In genomic region chr7:17099083-17099973, GRCh38 we compare ENCODE assay signal across 1 cellular context.
TF ChIP-seq lines count a peak whose summit lies in the region.

No MANE protein-coding gene starts in this region.

TF ChIP-seq in HepG2, 621 proteins besides CTCF, POLR2A, EP300 and RAD21 (continued from another document and continues in another):
- peak; percentile 84 for TF ChIP-seq ZBTB37 (CRISPR knock-in tag; IDR thresholded peaks at IDR 0.05)
- TF ChIP-seq ZBTB8A (CRISPR knock-in tag; IDR thresholded peaks at IDR 0.05; ENCODE audit: borderline replicate concordance, low read depth): no peak
- TF ChIP-seq, protein P1, sequence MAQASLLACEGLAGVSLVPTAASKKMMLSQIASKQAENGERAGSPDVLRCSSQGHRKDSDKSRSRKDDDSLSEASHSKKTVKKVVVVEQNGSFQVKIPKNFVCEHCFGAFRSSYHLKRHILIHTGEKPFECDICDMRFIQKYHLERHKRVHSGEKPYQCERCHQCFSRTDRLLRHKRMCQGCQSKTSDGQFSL (CRISPR knock-in tag; IDR thresholded peaks at IDR 0.05): no peak
- no peak for TF ChIP-seq ZNF207 (IDR thresholded peaks at IDR 0.05; ENCODE audit: borderline replicate concordance)
- TF ChIP-seq, protein P2, sequence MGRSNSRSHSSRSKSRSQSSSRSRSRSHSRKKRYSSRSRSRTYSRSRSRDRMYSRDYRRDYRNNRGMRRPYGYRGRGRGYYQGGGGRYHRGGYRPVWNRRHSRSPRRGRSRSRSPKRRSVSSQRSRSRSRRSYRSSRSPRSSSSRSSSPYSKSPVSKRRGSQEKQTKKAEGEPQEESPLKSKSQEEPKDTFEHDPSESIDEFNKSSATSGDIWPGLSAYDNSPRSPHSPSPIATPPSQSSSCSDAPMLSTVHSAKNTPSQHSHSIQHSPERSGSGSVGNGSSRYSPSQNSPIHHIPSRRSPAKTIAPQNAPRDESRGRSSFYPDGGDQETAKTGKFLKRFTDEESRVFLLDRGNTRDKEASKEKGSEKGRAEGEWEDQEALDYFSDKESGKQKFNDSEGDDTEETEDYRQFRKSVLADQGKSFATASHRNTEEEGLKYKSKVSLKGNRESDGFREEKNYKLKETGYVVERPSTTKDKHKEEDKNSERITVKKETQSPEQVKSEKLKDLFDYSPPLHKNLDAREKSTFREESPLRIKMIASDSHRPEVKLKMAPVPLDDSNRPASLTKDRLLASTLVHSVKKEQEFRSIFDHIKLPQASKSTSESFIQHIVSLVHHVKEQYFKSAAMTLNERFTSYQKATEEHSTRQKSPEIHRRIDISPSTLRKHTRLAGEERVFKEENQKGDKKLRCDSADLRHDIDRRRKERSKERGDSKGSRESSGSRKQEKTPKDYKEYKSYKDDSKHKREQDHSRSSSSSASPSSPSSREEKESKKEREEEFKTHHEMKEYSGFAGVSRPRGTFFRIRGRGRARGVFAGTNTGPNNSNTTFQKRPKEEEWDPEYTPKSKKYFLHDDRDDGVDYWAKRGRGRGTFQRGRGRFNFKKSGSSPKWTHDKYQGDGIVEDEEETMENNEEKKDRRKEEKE (IDR thresholded peaks at IDR 0.05): no peak
- no peak for TF ChIP-seq ZBTB42 (CRISPR knock-in tag; IDR thresholded peaks at IDR 0.05)
- peak; percentile 75; the same call in 1 of the 2 replicates for TF ChIP-seq BRCA1 (CRISPR knock-in tag; IDR thresholded peaks at IDR 0.05)
- no peak for TF ChIP-seq ZNF569 (CRISPR knock-in tag; IDR thresholded peaks at IDR 0.05; ENCODE audit: borderline replicate concordance)
- TF ChIP-seq ZNF773 (CRISPR knock-in tag; IDR thresholded peaks at IDR 0.05; ENCODE audit: borderline replicate concordance): no peak
- peak; percentile 62; the same call in 1 of the 2 replicates for TF ChIP-seq ATF7-NPFF (CRISPR knock-in tag; IDR thresholded peaks at IDR 0.05; ENCODE audit: low read depth)
- TF ChIP-seq, protein P3, sequence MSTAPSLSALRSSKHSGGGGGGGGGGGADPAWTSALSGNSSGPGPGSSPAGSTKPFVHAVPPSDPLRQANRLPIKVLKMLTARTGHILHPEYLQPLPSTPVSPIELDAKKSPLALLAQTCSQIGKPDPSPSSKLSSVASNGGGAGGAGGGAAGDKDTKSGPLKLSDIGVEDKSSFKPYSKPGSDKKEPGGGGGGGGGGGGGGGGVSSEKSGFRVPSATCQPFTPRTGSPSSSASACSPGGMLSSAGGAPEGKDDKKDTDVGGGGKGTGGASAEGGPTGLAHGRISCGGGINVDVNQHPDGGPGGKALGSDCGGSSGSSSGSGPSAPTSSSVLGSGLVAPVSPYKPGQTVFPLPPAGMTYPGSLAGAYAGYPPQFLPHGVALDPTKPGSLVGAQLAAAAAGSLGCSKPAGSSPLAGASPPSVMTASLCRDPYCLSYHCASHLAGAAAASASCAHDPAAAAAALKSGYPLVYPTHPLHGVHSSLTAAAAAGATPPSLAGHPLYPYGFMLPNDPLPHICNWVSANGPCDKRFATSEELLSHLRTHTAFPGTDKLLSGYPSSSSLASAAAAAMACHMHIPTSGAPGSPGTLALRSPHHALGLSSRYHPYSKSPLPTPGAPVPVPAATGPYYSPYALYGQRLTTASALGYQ (CRISPR knock-in tag; IDR thresholded peaks at IDR 0.05): peak; percentile 97
- peak; percentile 88 for TF ChIP-seq MYPOP (CRISPR knock-in tag; IDR thresholded peaks at IDR 0.05)
- no peak; the same call in 2 of the 3 replicates for TF ChIP-seq MXI1 (IDR thresholded peaks at IDR 0.05; ENCODE audit: borderline replicate concordance, low read depth, low read length)
- TF ChIP-seq TOE1 (CRISPR knock-in tag; IDR thresholded peaks at IDR 0.05): peak; percentile 85
- TF ChIP-seq AHR (CRISPR knock-in tag; IDR thresholded peaks at IDR 0.05): peak; percentile 82; the same call in 1 of the 2 replicates
- TF ChIP-seq, protein P4, sequence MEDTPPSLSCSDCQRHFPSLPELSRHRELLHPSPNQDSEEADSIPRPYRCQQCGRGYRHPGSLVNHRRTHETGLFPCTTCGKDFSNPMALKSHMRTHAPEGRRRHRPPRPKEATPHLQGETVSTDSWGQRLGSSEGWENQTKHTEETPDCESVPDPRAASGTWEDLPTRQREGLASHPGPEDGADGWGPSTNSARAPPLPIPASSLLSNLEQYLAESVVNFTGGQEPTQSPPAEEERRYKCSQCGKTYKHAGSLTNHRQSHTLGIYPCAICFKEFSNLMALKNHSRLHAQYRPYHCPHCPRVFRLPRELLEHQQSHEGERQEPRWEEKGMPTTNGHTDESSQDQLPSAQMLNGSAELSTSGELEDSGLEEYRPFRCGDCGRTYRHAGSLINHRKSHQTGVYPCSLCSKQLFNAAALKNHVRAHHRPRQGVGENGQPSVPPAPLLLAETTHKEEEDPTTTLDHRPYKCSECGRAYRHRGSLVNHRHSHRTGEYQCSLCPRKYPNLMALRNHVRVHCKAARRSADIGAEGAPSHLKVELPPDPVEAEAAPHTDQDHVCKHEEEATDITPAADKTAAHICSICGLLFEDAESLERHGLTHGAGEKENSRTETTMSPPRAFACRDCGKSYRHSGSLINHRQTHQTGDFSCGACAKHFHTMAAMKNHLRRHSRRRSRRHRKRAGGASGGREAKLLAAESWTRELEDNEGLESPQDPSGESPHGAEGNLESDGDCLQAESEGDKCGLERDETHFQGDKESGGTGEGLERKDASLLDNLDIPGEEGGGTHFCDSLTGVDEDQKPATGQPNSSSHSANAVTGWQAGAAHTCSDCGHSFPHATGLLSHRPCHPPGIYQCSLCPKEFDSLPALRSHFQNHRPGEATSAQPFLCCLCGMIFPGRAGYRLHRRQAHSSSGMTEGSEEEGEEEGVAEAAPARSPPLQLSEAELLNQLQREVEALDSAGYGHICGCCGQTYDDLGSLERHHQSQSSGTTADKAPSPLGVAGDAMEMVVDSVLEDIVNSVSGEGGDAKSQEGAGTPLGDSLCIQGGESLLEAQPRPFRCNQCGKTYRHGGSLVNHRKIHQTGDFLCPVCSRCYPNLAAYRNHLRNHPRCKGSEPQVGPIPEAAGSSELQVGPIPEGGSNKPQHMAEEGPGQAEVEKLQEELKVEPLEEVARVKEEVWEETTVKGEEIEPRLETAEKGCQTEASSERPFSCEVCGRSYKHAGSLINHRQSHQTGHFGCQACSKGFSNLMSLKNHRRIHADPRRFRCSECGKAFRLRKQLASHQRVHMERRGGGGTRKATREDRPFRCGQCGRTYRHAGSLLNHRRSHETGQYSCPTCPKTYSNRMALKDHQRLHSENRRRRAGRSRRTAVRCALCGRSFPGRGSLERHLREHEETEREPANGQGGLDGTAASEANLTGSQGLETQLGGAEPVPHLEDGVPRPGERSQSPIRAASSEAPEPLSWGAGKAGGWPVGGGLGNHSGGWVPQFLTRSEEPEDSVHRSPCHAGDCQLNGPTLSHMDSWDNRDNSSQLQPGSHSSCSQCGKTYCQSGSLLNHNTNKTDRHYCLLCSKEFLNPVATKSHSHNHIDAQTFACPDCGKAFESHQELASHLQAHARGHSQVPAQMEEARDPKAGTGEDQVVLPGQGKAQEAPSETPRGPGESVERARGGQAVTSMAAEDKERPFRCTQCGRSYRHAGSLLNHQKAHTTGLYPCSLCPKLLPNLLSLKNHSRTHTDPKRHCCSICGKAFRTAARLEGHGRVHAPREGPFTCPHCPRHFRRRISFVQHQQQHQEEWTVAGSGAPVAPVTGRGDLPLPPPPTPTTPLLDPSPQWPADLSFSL (CRISPR knock-in tag; IDR thresholded peaks at IDR 0.05): no peak; the same call in 1 of the 2 replicates
- peak; percentile 81 for TF ChIP-seq NR2F6 (IDR thresholded peaks at IDR 0.05)
- peak; percentile 86 for TF ChIP-seq NR2F6 (CRISPR knock-in tag; IDR thresholded peaks at IDR 0.05)
- TF ChIP-seq, protein P5, sequence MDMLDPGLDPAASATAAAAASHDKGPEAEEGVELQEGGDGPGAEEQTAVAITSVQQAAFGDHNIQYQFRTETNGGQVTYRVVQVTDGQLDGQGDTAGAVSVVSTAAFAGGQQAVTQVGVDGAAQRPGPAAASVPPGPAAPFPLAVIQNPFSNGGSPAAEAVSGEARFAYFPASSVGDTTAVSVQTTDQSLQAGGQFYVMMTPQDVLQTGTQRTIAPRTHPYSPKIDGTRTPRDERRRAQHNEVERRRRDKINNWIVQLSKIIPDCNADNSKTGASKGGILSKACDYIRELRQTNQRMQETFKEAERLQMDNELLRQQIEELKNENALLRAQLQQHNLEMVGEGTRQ (IDR thresholded peaks at IDR 0.05; ENCODE audit: low read depth, low read length): no peak
- TF ChIP-seq, protein P5 (CRISPR knock-in tag; IDR thresholded peaks at IDR 0.05; ENCODE audit: borderline replicate concordance): no peak
- TF ChIP-seq E2F1 (CRISPR knock-in tag; IDR thresholded peaks at IDR 0.05): peak; percentile 51; the same call in 1 of the 2 replicates
- TF ChIP-seq HNRNPUL1 (IDR thresholded peaks at IDR 0.05; ENCODE audit: low read depth, low read length): no peak
- TF ChIP-seq ZNF580 (CRISPR knock-in tag; IDR thresholded peaks at IDR 0.05; ENCODE audit: borderline replicate concordance, low read depth): peak; percentile 93
- TF ChIP-seq ATF1 (CRISPR knock-in tag; IDR thresholded peaks at IDR 0.05): no peak
- peak; percentile 22; the same call in 1 of the 2 replicates for TF ChIP-seq RFX3 (CRISPR knock-in tag; IDR thresholded peaks at IDR 0.05)
- TF ChIP-seq NR2C2 (CRISPR knock-in tag; IDR thresholded peaks at IDR 0.05; ENCODE audit: borderline replicate concordance): peak; percentile 76
- TF ChIP-seq, protein P6, sequence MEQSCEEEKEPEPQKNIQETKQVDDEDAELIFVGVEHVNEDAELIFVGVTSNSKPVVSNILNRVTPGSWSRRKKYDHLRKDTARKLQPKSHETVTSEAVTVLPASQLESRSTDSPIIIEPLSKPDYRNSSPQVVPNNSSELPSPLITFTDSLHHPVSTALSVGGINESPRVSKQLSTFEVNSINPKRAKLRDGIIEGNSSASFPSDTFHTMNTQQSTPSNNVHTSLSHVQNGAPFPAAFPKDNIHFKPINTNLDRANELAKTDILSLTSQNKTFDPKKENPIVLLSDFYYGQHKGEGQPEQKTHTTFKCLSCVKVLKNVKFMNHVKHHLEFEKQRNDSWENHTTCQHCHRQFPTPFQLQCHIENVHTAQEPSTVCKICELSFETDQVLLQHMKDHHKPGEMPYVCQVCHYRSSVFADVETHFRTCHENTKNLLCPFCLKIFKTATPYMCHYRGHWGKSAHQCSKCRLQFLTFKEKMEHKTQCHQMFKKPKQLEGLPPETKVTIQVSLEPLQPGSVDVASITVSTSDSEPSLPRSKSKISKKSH (CRISPR knock-in tag; IDR thresholded peaks at IDR 0.05; ENCODE audit: borderline replicate concordance): no peak
- TF ChIP-seq NFKB2 (CRISPR knock-in tag; IDR thresholded peaks at IDR 0.05; ENCODE audit: borderline replicate concordance): no peak
- no peak for TF ChIP-seq RFX1 (IDR thresholded peaks at IDR 0.05)
- no peak for TF ChIP-seq ZNF234 (CRISPR knock-in tag; conservative IDR thresholded peaks at IDR 0.05)
- no peak; the same call in 1 of the 2 replicates for TF ChIP-seq ZNF460 (CRISPR knock-in tag; IDR thresholded peaks at IDR 0.05; ENCODE audit: borderline replicate concordance)
- peak; percentile 97 for TF ChIP-seq ISL2 (CRISPR knock-in tag; IDR thresholded peaks at IDR 0.05)
- 0 out of 2 replicates have a peak, but pooled peaks have one; percentile 36 for TF ChIP-seq STAT6 (CRISPR knock-in tag; IDR thresholded peaks at IDR 0.05; ENCODE audit: borderline replicate concordance)
- TF ChIP-seq ZSCAN31 (CRISPR knock-in tag; IDR thresholded peaks at IDR 0.05; ENCODE audit: low read depth): no peak
- TF ChIP-seq KDM5B (CRISPR knock-in tag; IDR thresholded peaks at IDR 0.05; ENCODE audit: borderline replicate concordance): 0 out of 2 replicates have a peak, but pooled peaks have one; percentile 14
